In genomic region chr16:48022496-48022895, GRCh38 we compare ENCODE assay signal across 21 cellular contexts.
DNase-seq lines count a peak whose midpoint lies in the region; ATAC-seq and TF ChIP-seq lines count a peak whose summit lies in the region.
"Had no signal": no experiment of that assay in that cellular context is flagged by ENCODE, and none has a peak within 500 bp of the region (broad histone marks: within the 10 kb centered on the region; RNA-seq: fewer than 3 reads in every experiment).

No MANE protein-coding gene starts in this region.

- no CpG with 5 or more reads among the region's 5 CpGs for WGBS in mesendoderm (ENCODE audit: extremely low coverage, insufficient coverage, low lambda C conversion rate)

- H3K27ac ChIP-seq in mesendoderm (ENCODE audit: low read depth, low read length), result no peak overlapping the region

- TF ChIP-seq CTCF in activated CD8-positive, alpha-beta T cell treated with anti-CD3 and anti-CD28 coated beads for 36 hours (IDR thresholded peaks at IDR 0.05), result no peak
- TF ChIP-seq CTCF in GM13977 (IDR thresholded peaks at IDR 0.05; ENCODE audit: extremely low read depth, insufficient read depth, missing control alignments) (no peak), CD14-positive monocyte (IDR thresholded peaks at IDR 0.05) (no peak)

- H3K4ac ChIP-seq in mesendoderm (ENCODE audit: low read depth, low read length), result no peak overlapping the region

- peak overlapping the region; percentile 69 for H2AK5ac ChIP-seq in mesendoderm (ENCODE audit: low read length)

- H3K36me3 ChIP-seq in mesendoderm (ENCODE audit: control insufficient read depth, insufficient read depth, low read length), result no peaks in the 10 kb centered on the region

- no peak overlapping the region for H3K18ac ChIP-seq in mesendoderm (ENCODE audit: low read length)

- H3K27ac Mint-ChIP-seq in activated CD8-positive, alpha-beta T cell treated with anti-CD3 and anti-CD28 coated beads for 36 hours, result no peak overlapping the region
- no peak overlapping the region for H3K27ac Mint-ChIP-seq in activated CD8-positive, alpha-beta T cell treated with anti-CD3 and anti-CD28 coated beads, Interleukin-2, amount 10 ng/mL, durations not matched to agents 7 days and 5 days
- H3K27ac Mint-ChIP-seq in immature natural killer cell, result no peak overlapping the region
- H3K27ac Mint-ChIP-seq in CD14-positive monocyte, result no peak overlapping the region
- H3K27ac Mint-ChIP-seq: CD4-positive, CD25-positive, alpha-beta regulatory T cell had no signal

- H3K9ac ChIP-seq in mesendoderm (ENCODE audit: low read length), result no peak overlapping the region
- H3K9ac ChIP-seq: SK-N-SH had no signal

- H2BK15ac ChIP-seq in mesendoderm (replicated peaks; ENCODE audit: low read depth), result no peak overlapping the region

- no peak overlapping the region for H2BK120ac ChIP-seq in mesendoderm (ENCODE audit: low read depth, low read length)

- POLR2A ChIA-PET in activated CD8-positive, alpha-beta T cell treated with anti-CD3 and anti-CD28 coated beads for 36 hours (lab: Charles Lee), result no interaction called here
- POLR2A ChIA-PET in activated CD8-positive, alpha-beta T cell treated with anti-CD3 and anti-CD28 coated beads, Interleukin-2, amount 10 ng/mL, durations not matched to agents 7 days and 5 days (lab: Charles Lee), result no interaction called here

- no peak overlapping the region for H3K56ac ChIP-seq in mesendoderm (ENCODE audit: low read length)

- H3K27me3 Mint-ChIP-seq in activated CD8-positive, alpha-beta T cell treated with anti-CD3 and anti-CD28 coated beads for 36 hours, result peaks cover 3% of the 10 kb centered on the region
- H3K27me3 Mint-ChIP-seq in activated CD8-positive, alpha-beta T cell treated with anti-CD3 and anti-CD28 coated beads, Interleukin-2, amount 10 ng/mL, durations not matched to agents 7 days and 5 days (ENCODE audit: low read depth), result no peaks in the 10 kb centered on the region
- H3K27me3 Mint-ChIP-seq in immature natural killer cell (ENCODE audit: low read depth in 3 of 3) (peaks cover 0 to 1% (median 1%) of the 10 kb centered on the region in 3 donors), CD14-positive monocyte (ENCODE audit: low read depth in 3 of 3) (peaks cover 2 to 4% (median 3%) of the 10 kb centered on the region in 3 donors)
- H3K27me3 Mint-ChIP-seq: CD4-positive, CD25-positive, alpha-beta regulatory T cell had no signal

- H3K79me1 ChIP-seq in mesendoderm (ENCODE audit: low read length), result no peaks in the 10 kb centered on the region

- peaks cover 2% of the 10 kb centered on the region for H3K9me3 Mint-ChIP-seq in activated CD8-positive, alpha-beta T cell treated with anti-CD3 and anti-CD28 coated beads for 36 hours
- H3K9me3 Mint-ChIP-seq in activated CD8-positive, alpha-beta T cell treated with anti-CD3 and anti-CD28 coated beads, Interleukin-2, amount 10 ng/mL, durations not matched to agents 7 days and 5 days (ENCODE audit: insufficient read depth), result no peaks in the 10 kb centered on the region
- H3K9me3 Mint-ChIP-seq in immature natural killer cell (peaks cover 0 to 7% (median 2%) of the 10 kb centered on the region in 6 donors), CD14-positive monocyte (peaks cover 2 to 11% (median 3%) of the 10 kb centered on the region in 7 donors)

- H3K4me3 Mint-ChIP-seq in activated CD8-positive, alpha-beta T cell treated with anti-CD3 and anti-CD28 coated beads for 36 hours, result no peak overlapping the region
- no peak overlapping the region for H3K4me3 Mint-ChIP-seq in activated CD8-positive, alpha-beta T cell treated with anti-CD3 and anti-CD28 coated beads, Interleukin-2, amount 10 ng/mL, durations not matched to agents 7 days and 5 days
- H3K4me3 Mint-ChIP-seq in immature natural killer cell, result no peak overlapping the region
- H3K4me3 Mint-ChIP-seq in CD14-positive monocyte, result no peak overlapping the region
- H3K4me3 Mint-ChIP-seq: CD4-positive, CD25-positive, alpha-beta regulatory T cell had no signal

- H3K4me2 ChIP-seq in mesendoderm (ENCODE audit: low read length), result no peak overlapping the region
- H3K4me2 ChIP-seq: SK-N-SH had no signal

- H3K36me3 Mint-ChIP-seq in activated CD8-positive, alpha-beta T cell treated with anti-CD3 and anti-CD28 coated beads for 36 hours (ENCODE audit: low read depth), result no peaks in the 10 kb centered on the region
- no peaks in the 10 kb centered on the region for H3K36me3 Mint-ChIP-seq in activated CD8-positive, alpha-beta T cell treated with anti-CD3 and anti-CD28 coated beads, Interleukin-2, amount 10 ng/mL, durations not matched to agents 7 days and 5 days (ENCODE audit: low read depth)
- H3K36me3 Mint-ChIP-seq in immature natural killer cell (no peaks in the 10 kb centered on the region), CD14-positive monocyte (no peaks in the 10 kb centered on the region)
- H3K36me3 Mint-ChIP-seq: CD4-positive, CD25-positive, alpha-beta regulatory T cell had no signal

- no peak overlapping the region for H4K5ac ChIP-seq in mesendoderm (ENCODE audit: low read length)

- no peak overlapping the region for H4K8ac ChIP-seq in mesendoderm (ENCODE audit: low read depth, low read length)

- H3K4me1 ChIP-seq in mesendoderm (ENCODE audit: control insufficient read depth, low read depth, low read length), result no peaks in the 10 kb centered on the region

- no peaks in the 10 kb centered on the region for H3K4me1 Mint-ChIP-seq in activated CD8-positive, alpha-beta T cell treated with anti-CD3 and anti-CD28 coated beads for 36 hours (ENCODE audit: low read depth)
- H3K4me1 Mint-ChIP-seq in activated CD8-positive, alpha-beta T cell treated with anti-CD3 and anti-CD28 coated beads, Interleukin-2, amount 10 ng/mL, durations not matched to agents 7 days and 5 days (ENCODE audit: low read depth), result no peaks in the 10 kb centered on the region
- H3K4me1 Mint-ChIP-seq in immature natural killer cell, result no peaks in the 10 kb centered on the region
- H3K4me1 Mint-ChIP-seq in CD14-positive monocyte, result no peaks in the 10 kb centered on the region
- H3K4me1 Mint-ChIP-seq: CD4-positive, CD25-positive, alpha-beta regulatory T cell had no signal

- in situ Hi-C loops in GM13977 (cut with MboI; ENCODE audit: low pct_unique_long_range_greater_than_20kb, low sequenced_read_pairs, unreplicated experiment), result no loop called here

- H3K79me2 ChIP-seq in mesendoderm (ENCODE audit: control insufficient read depth, insufficient read depth, low read length), result no peaks in the 10 kb centered on the region

- H2BK5ac ChIP-seq in mesendoderm (ENCODE audit: low read length), result no peak overlapping the region

- H3K23ac ChIP-seq in mesendoderm (ENCODE audit: low read length), result no peak overlapping the region

- CTCF ChIA-PET in activated CD8-positive, alpha-beta T cell treated with anti-CD3 and anti-CD28 coated beads for 36 hours (lab: Charles Lee), result interaction anchor here (1.2 kb wide), 1 partner anchor 19 kb away, joined by 4 read pairs; no protein-coding TSS in a partner anchor
- CTCF ChIA-PET in activated CD8-positive, alpha-beta T cell treated with anti-CD3 and anti-CD28 coated beads, Interleukin-2, amount 10 ng/mL, durations not matched to agents 7 days and 5 days (lab: Charles Lee), result no interaction called here

- peak; percentile 7 for DNase-seq in activated CD8-positive, alpha-beta T cell treated with anti-CD3 and anti-CD28 coated beads for 36 hours
- DNase-seq in activated CD8-positive, alpha-beta T cell treated with anti-CD3 and anti-CD28 coated beads, Interleukin-2, amount 10 ng/mL, durations not matched to agents 7 days and 5 days, result no peak
- DNase-seq in GM13977 (ENCODE audit: low spot score), result peak; percentile 37
- DNase-seq in mesendoderm, result no peak
- DNase-seq in immature natural killer cell, result no peak
- no peak for DNase-seq in CD14-positive monocyte (ENCODE audit: low spot score)
- DNase-seq: CD4-positive, CD25-positive, alpha-beta regulatory T cell; Kasumi-1; MV-4-11; NCI-H1105; NCI-H1436 treated with DMSO at 0.1 percent for 48 hours; NCI-H1930; NCI-H2107; NCI-H524; NCI-H748 treated with DMSO at 0.1 percent for 48 hours; PC-3; SK-N-SH; SW 1271 had no signal

- H3K4me3 ChIP-seq in mesendoderm (ENCODE audit: low read length), result no peak overlapping the region

- H3K27me3 ChIP-seq in mesendoderm (ENCODE audit: insufficient read depth, low read length, poor library complexity), result no peaks in the 10 kb centered on the region

- intact Hi-C loops in activated CD8-positive, alpha-beta T cell treated with anti-CD3 and anti-CD28 coated beads for 36 hours (cut with micrococcal nuclease), result no loop called here
- intact Hi-C loops in CD14-positive monocyte (cut with micrococcal nuclease), result no loop called here

- no peak for ATAC-seq in activated CD8-positive, alpha-beta T cell treated with anti-CD3 and anti-CD28 coated beads for 36 hours
- ATAC-seq in activated CD8-positive, alpha-beta T cell treated with anti-CD3 and anti-CD28 coated beads, Interleukin-2, amount 10 ng/mL, durations not matched to agents 7 days and 5 days, result no peak
- peak; percentile 59 for ATAC-seq in HG02759 (IDR thresholded peaks at IDR 0.05; ENCODE audit: unreplicated experiment)
- ATAC-seq in HG03039 (IDR thresholded peaks at IDR 0.05; ENCODE audit: unreplicated experiment), result no peak
- ATAC-seq: HepG2, PC-3 had no signal

Comparison
In these comparisons a context has a peak if more than half of its experiments do, and no peak if none do; other contexts are left out.
1. DNase-seq: peak in activated CD8-positive, alpha-beta T cell treated with anti-CD3 and anti-CD28 coated beads for 36 hours (single experiment) and GM13977 (single experiment); none in activated CD8-positive, alpha-beta T cell treated with anti-CD3 and anti-CD28 coated beads, Interleukin-2, amount 10 ng/mL, durations not matched to agents 7 days and 5 days (single experiment), mesendoderm (single experiment), immature natural killer cell (0 of 3) and CD14-positive monocyte (single experiment).